Comparison of ENCODE assay signal across 10 cellular contexts in genomic region chr11:6298605-6299004, GRCh38. TPM values are rescaled to one million over a fixed set of nuclear protein-coding genes. Genes with fewer than 3 reads are reported as not detected.
DNase-seq lines count a peak whose midpoint lies in the region; ATAC-seq, FAIRE-seq and TF ChIP-seq lines count a peak whose summit lies in the region.
"Had no signal": no experiment of that assay in that cellular context is flagged by ENCODE, and none has a peak within 500 bp of the region (broad histone marks: within the 10 kb centered on the region; RNA-seq: fewer than 3 reads in every experiment).

No MANE protein-coding gene starts in this region.

- FAIRE-seq in pancreas (lab: Jason Lieb, UNC): no peak
- no peak for FAIRE-seq in GM12892 (lab: Jason Lieb, UNC)

- no peak overlapping the region for H2AFZ ChIP-seq in PC-3 (ENCODE audit: low read length)

- H3K4me1 ChIP-seq in PC-3 (ENCODE audit: insufficient read depth, low read length): no peaks in the 10 kb centered on the region
- H3K4me1 ChIP-seq in pancreas: no peaks in the 10 kb centered on the region

- H3K27me3 ChIP-seq in PC-3 (ENCODE audit: low read length): peaks cover 18% of the 10 kb centered on the region
- H3K27me3 ChIP-seq in pancreas: no peaks in the 10 kb centered on the region

- H3K27ac ChIP-seq in PC-3 (ENCODE audit: low read length) (no peak overlapping the region), pancreas (no peak overlapping the region)
- H3K27ac ChIP-seq: skin epidermis had no signal

- no peaks in the 10 kb centered on the region for H4K20me1 ChIP-seq in PC-3 (ENCODE audit: low read length)

- H3K27ac Mint-ChIP-seq in endothelial cell (ENCODE audit: unreplicated experiment): no peak overlapping the region

- H3K4me3 Mint-ChIP-seq in endothelial cell (ENCODE audit: unreplicated experiment): no peak overlapping the region

- H3K9me2 ChIP-seq in PC-3 (replicated peaks; ENCODE audit: low read length): no peaks in the 10 kb centered on the region

- ATAC-seq in HG02981 (IDR thresholded peaks at IDR 0.05; ENCODE audit: unreplicated experiment): peak; percentile 73
- ATAC-seq in PC-3: peak; percentile 98
- peak; percentile 97 to 100 (median 98) for ATAC-seq in pancreas

- H3K9ac ChIP-seq in PC-3 (ENCODE audit: low read length): no peak overlapping the region

- H3K9me3 Mint-ChIP-seq in endothelial cell (ENCODE audit: unreplicated experiment): no peaks in the 10 kb centered on the region

- POLR2A ChIA-PET in PC-3 (lab: Charles Lee; ENCODE audit: unreplicated experiment): no interaction called here

- intact Hi-C loops in PC-3 (cut with micrococcal nuclease): loop anchor here (2.0 to 5.0 kb wide), 3 partner anchors 16 to 276 kb away; no protein-coding TSS in a partner anchor
- intact Hi-C loops in pancreas (cut with DNase I): loop anchor here in 1 of 3 donors (10.0 kb wide), 1 partner anchor 54 kb away; no protein-coding TSS in a partner anchor

- H3K9me3 ChIP-seq in PC-3 (ENCODE audit: low read length) (no peaks in the 10 kb centered on the region), pancreas (no peaks in the 10 kb centered on the region)

- H3K4me3 ChIP-seq in PC-3 (ENCODE audit: low read length): no peak overlapping the region
- no peak overlapping the region for H3K4me3 ChIP-seq in pancreas
- H3K4me3 ChIP-seq: skin epidermis had no signal

- no peaks in the 10 kb centered on the region for H3K4me1 Mint-ChIP-seq in endothelial cell (ENCODE audit: unreplicated experiment)

- peak; percentile 8 for DNase-seq in NOMO-1 treated with DMSO at 0.1 percent for 48 hours (lab: John Stamatoyannopoulos, UW; ENCODE audit: unreplicated experiment)
- DNase-seq in NOMO-1 (lab: John Stamatoyannopoulos, UW; ENCODE audit: unreplicated experiment in 2 of 2): no peak
- peak; percentile 60 for DNase-seq in PC-3
- peak; percentile 81 for DNase-seq in endothelial cell (ENCODE audit: low spot score)
- DNase-seq in pancreas: peak; percentile 62 to 88 (median 76)
- DNase-seq in GM12892 (ENCODE audit: insufficient read length): no peak
- no peak for DNase-seq in GDM1 (lab: John Stamatoyannopoulos, UW)

- TF ChIP-seq CTCF in PC-3 (conservative IDR thresholded peaks at IDR 0.05; ENCODE audit: low read depth, low read length) (peak; percentile 88), endothelial cell (IDR thresholded peaks at IDR 0.05; ENCODE audit: unreplicated experiment) (peak; percentile 50), pancreas (IDR thresholded peaks at IDR 0.05) (peak; percentile 55 to 72 (median 66))

- H3K36me3 ChIP-seq in PC-3 (ENCODE audit: low read depth, low read length): no peaks in the 10 kb centered on the region
- H3K36me3 ChIP-seq in pancreas: no peaks in the 10 kb centered on the region

- TF ChIP-seq POLR2A in GM12892 (IDR thresholded peaks at IDR 0.05; ENCODE audit: low read depth, low read length): no peak

- H3K27me3 Mint-ChIP-seq in endothelial cell (ENCODE audit: unreplicated experiment): peaks cover 2% of the 10 kb centered on the region

- BruUV-seq in PC-3 (replicated peaks; lab: Mats Ljungman, UMichigan): no TSS peak

- no peaks in the 10 kb centered on the region for H3F3A ChIP-seq in PC-3 (ENCODE audit: low read length, unreplicated experiment)

- no peaks in the 10 kb centered on the region for H3K79me2 ChIP-seq in PC-3 (ENCODE audit: low read length)

- WGBS in pancreas, 2 donors: 27 to 35% methylated on average over 4 of the region's 4 CpGs

- CTCF ChIA-PET in PC-3 (lab: Charles Lee): interaction anchor here (0.5 to 2.4 kb wide), 9 partner anchors 10 to 323 kb away, joined by 3 to 8 read pairs (median 4); no protein-coding TSS in a partner anchor

- H3K4me2 ChIP-seq in PC-3 (ENCODE audit: low read length): no peak overlapping the region

- no peaks in the 10 kb centered on the region for H3K36me3 Mint-ChIP-seq in endothelial cell (ENCODE audit: low read depth, unreplicated experiment)

RNA-seq across cellular contexts. Expression of gene CAVIN3, which starts 21.7 kb away (rescaled TPM):
- total RNA-seq in PC-3 (2014; rRNA removed) (not detected in 2 replicates), endothelial cell (ENCODE audit: unreplicated experiment) (91.0 TPM), pancreas (10 to 100 TPM in 5 of 6 donors, 1 to 10 TPM in 1; 9.7 to 16.7 (median 14.7) TPM)
- polyA plus RNA-seq in pancreas: 10 to 100 TPM; 20.8 to 28.7 TPM
- 0.45 TPM for polyA plus RNA-seq in GM12892 (2012; ENCODE audit: missing spikeins)

RNA-seq across cellular contexts. Expression of gene CCKBR, which starts 39.0 kb away (rescaled TPM):
- total RNA-seq in PC-3 (2014; rRNA removed) (not detected in 2 replicates), endothelial cell (ENCODE audit: unreplicated experiment) (0.64 TPM), pancreas (10 to 100 TPM in 2 of 6 donors, 1 to 10 TPM in 4; 1.3 to 19.7 (median 3.1) TPM)
- polyA plus RNA-seq in pancreas: 1 to 10 TPM; 2.5 to 7.7 TPM
- polyA plus RNA-seq in GM12892 (2012; ENCODE audit: missing spikeins): not detected
- total RNA-seq: activated CD8-positive, alpha-beta memory T cell treated with anti-CD3 and anti-CD28 coated beads for 36 hours had no signal

RNA-seq across cellular contexts. Expression of gene CNGA4, which starts 59.7 kb away (rescaled TPM):
- total RNA-seq in PC-3 (2014; rRNA removed) (0.51 TPM in 1 of 2 replicates, not detected in the other), endothelial cell (ENCODE audit: unreplicated experiment) (not detected), pancreas (under 1 TPM; 0.12 to 0.28 (median 0.22) TPM)
- under 1 TPM; 0.14 to 0.46 TPM for polyA plus RNA-seq in pancreas
- not detected for polyA plus RNA-seq in GM12892 (2012; ENCODE audit: missing spikeins)
- total RNA-seq: activated CD8-positive, alpha-beta memory T cell treated with anti-CD3 and anti-CD28 coated beads for 36 hours had no signal

Comparison
In these comparisons a context has a peak if more than half of its experiments do, and no peak if none do; other contexts are left out.
1. DNase-seq: peak in NOMO-1 treated with DMSO at 0.1 percent for 48 hours (single experiment), PC-3 (single experiment), endothelial cell (single experiment) and pancreas (6 of 6); none in NOMO-1 (0 of 2), GM12892 (single experiment) and GDM1 (single experiment).
2. RNA of gene CAVIN3, which starts 21.7 kb away (total RNA-seq): 91.0 TPM in endothelial cell (single experiment) and 9.7 to 16.7 TPM in pancreas; not detected in PC-3; every median in the first group is over 10 times any median in the second.
3. Peak in every context shown above with its lines, with median percentiles within 50 percentile points of each other: ATAC-seq and CTCF ChIP-seq.